2 cellular contexts compared by ENCODE assay signal in genomic region chr11:61885784-61886580, GRCh38.
A peak's percentile ranks its signal among the peaks of the same experiment; 100 is the strongest.
TF ChIP-seq lines count a peak whose summit lies in the region.

No MANE protein-coding gene starts in this region.

TF ChIP-seq in HepG2, 621 proteins besides CTCF, POLR2A, EP300 and RAD21:
- TF ChIP-seq FOSL2 (CRISPR knock-in tag; IDR thresholded peaks at IDR 0.05) (no peak), ZNF629 (CRISPR knock-in tag; conservative IDR thresholded peaks at IDR 0.05) (peak; percentile 62)

TF ChIP-seq in K562, 482 proteins besides CTCF, POLR2A, EP300 and RAD21:
- TF ChIP-seq, protein P1, sequence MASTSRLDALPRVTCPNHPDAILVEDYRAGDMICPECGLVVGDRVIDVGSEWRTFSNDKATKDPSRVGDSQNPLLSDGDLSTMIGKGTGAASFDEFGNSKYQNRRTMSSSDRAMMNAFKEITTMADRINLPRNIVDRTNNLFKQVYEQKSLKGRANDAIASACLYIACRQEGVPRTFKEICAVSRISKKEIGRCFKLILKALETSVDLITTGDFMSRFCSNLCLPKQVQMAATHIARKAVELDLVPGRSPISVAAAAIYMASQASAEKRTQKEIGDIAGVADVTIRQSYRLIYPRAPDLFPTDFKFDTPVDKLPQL (IDR thresholded peaks at IDR 0.05; ENCODE audit: extremely low read depth, insufficient read length), result no peak
- TF ChIP-seq GTF2F1 (IDR thresholded peaks at IDR 0.05; ENCODE audit: low read depth, low read length) (no peak), CC2D1A (IDR thresholded peaks at IDR 0.05) (no peak), PHB (CRISPR knock-in tag; IDR thresholded peaks at IDR 0.05) (no peak), KLF6 (CRISPR knock-in tag; IDR thresholded peaks at IDR 0.05; ENCODE audit: borderline replicate concordance) (no peak), RBM25 (IDR thresholded peaks at IDR 0.05; ENCODE audit: low read depth, low read length, severe bottlenecking) (peak; percentile 67), SRSF3 (IDR thresholded peaks at IDR 0.05; ENCODE audit: insufficient read depth, low read length) (no peak), ZBTB7A (IDR thresholded peaks at IDR 0.05; ENCODE audit: borderline replicate concordance, control insufficient read depth, low read depth, low read length) (0 out of 2 replicates have a peak, but pooled peaks have one; percentile 33), CEBPB (tag; IDR thresholded peaks at IDR 0.05) (no peak), BRF1 (IDR thresholded peaks at IDR 0.05; ENCODE audit: borderline replicate concordance, extremely low read depth, insufficient read length) (no peak), ADNP (tag; IDR thresholded peaks at IDR 0.05) (peak; percentile 59; the same call in 1 of the 2 replicates), SAFB (IDR thresholded peaks at IDR 0.05; ENCODE audit: borderline replicate concordance, low read depth, low read length) (no peak), SOX6 (IDR thresholded peaks at IDR 0.05) (no peak), ILF3 (IDR thresholded peaks at IDR 0.05; ENCODE audit: borderline replicate concordance) (no peak), ETV1 (tag; conservative IDR thresholded peaks at IDR 0.05; ENCODE audit: low read depth) (no peak), NBN (IDR thresholded peaks at IDR 0.05; ENCODE audit: low read depth) (no peak), FOXJ3 (CRISPR knock-in tag; IDR thresholded peaks at IDR 0.05) (no peak), ZFPM2 (CRISPR knock-in tag; IDR thresholded peaks at IDR 0.05) (no peak), SUPT5H (IDR thresholded peaks at IDR 0.05) (no peak), ZNF324 (CRISPR knock-in tag; IDR thresholded peaks at IDR 0.05) (no peak), SMAD1 (IDR thresholded peaks at IDR 0.05; ENCODE audit: low read depth, low read length, partially characterized antibody) (no peak), MYBL2 (IDR thresholded peaks at IDR 0.05; ENCODE audit: low read depth) (no peak), MYBL2 (CRISPR knock-in tag; IDR thresholded peaks at IDR 0.05; ENCODE audit: borderline replicate concordance) (no peak), KDM1A (IDR thresholded peaks at IDR 0.05) (peak; percentile 37 to 48; a peak in 3 of 4 replicates), ZNF197 (CRISPR knock-in tag; IDR thresholded peaks at IDR 0.05; ENCODE audit: low read depth) (no peak), JUNB (CRISPR knock-in tag; conservative IDR thresholded peaks at IDR 0.05) (no peak), EZH2 (IDR thresholded peaks at IDR 0.05; ENCODE audit: borderline replicate concordance, low read depth, low read length) (no peak), C11orf30 (IDR thresholded peaks at IDR 0.05; ENCODE audit: low read depth) (no peak), MECOM (CRISPR knock-in tag; IDR thresholded peaks at IDR 0.05) (no peak), BCOR (IDR thresholded peaks at IDR 0.05) (peak; percentile 74; the same call in 1 of the 2 replicates), CCNT2 (IDR thresholded peaks at IDR 0.05; ENCODE audit: borderline replicate concordance, extremely low read depth, insufficient read length, low read depth, low read length) (no peak)
- TF ChIP-seq, protein P2, sequence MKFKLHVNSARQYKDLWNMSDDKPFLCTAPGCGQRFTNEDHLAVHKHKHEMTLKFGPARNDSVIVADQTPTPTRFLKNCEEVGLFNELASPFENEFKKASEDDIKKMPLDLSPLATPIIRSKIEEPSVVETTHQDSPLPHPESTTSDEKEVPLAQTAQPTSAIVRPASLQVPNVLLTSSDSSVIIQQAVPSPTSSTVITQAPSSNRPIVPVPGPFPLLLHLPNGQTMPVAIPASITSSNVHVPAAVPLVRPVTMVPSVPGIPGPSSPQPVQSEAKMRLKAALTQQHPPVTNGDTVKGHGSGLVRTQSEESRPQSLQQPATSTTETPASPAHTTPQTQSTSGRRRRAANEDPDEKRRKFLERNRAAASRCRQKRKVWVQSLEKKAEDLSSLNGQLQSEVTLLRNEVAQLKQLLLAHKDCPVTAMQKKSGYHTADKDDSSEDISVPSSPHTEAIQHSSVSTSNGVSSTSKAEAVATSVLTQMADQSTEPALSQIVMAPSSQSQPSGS (CRISPR knock-in tag; IDR thresholded peaks at IDR 0.05), result no peak
- TF ChIP-seq, protein P3, sequence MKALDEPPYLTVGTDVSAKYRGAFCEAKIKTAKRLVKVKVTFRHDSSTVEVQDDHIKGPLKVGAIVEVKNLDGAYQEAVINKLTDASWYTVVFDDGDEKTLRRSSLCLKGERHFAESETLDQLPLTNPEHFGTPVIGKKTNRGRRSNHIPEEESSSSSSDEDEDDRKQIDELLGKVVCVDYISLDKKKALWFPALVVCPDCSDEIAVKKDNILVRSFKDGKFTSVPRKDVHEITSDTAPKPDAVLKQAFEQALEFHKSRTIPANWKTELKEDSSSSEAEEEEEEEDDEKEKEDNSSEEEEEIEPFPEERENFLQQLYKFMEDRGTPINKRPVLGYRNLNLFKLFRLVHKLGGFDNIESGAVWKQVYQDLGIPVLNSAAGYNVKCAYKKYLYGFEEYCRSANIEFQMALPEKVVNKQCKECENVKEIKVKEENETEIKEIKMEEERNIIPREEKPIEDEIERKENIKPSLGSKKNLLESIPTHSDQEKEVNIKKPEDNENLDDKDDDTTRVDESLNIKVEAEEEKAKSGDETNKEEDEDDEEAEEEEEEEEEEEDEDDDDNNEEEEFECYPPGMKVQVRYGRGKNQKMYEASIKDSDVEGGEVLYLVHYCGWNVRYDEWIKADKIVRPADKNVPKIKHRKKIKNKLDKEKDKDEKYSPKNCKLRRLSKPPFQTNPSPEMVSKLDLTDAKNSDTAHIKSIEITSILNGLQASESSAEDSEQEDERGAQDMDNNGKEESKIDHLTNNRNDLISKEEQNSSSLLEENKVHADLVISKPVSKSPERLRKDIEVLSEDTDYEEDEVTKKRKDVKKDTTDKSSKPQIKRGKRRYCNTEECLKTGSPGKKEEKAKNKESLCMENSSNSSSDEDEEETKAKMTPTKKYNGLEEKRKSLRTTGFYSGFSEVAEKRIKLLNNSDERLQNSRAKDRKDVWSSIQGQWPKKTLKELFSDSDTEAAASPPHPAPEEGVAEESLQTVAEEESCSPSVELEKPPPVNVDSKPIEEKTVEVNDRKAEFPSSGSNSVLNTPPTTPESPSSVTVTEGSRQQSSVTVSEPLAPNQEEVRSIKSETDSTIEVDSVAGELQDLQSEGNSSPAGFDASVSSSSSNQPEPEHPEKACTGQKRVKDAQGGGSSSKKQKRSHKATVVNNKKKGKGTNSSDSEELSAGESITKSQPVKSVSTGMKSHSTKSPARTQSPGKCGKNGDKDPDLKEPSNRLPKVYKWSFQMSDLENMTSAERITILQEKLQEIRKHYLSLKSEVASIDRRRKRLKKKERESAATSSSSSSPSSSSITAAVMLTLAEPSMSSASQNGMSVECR (CRISPR knock-in tag; IDR thresholded peaks at IDR 0.05), result no peak
- TF ChIP-seq, protein P4, sequence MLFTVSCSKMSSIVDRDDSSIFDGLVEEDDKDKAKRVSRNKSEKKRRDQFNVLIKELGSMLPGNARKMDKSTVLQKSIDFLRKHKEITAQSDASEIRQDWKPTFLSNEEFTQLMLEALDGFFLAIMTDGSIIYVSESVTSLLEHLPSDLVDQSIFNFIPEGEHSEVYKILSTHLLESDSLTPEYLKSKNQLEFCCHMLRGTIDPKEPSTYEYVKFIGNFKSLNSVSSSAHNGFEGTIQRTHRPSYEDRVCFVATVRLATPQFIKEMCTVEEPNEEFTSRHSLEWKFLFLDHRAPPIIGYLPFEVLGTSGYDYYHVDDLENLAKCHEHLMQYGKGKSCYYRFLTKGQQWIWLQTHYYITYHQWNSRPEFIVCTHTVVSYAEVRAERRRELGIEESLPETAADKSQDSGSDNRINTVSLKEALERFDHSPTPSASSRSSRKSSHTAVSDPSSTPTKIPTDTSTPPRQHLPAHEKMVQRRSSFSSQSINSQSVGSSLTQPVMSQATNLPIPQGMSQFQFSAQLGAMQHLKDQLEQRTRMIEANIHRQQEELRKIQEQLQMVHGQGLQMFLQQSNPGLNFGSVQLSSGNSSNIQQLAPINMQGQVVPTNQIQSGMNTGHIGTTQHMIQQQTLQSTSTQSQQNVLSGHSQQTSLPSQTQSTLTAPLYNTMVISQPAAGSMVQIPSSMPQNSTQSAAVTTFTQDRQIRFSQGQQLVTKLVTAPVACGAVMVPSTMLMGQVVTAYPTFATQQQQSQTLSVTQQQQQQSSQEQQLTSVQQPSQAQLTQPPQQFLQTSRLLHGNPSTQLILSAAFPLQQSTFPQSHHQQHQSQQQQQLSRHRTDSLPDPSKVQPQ (CRISPR knock-in tag; IDR thresholded peaks at IDR 0.05; ENCODE audit: borderline replicate concordance), result no peak
- TF ChIP-seq, protein P5, sequence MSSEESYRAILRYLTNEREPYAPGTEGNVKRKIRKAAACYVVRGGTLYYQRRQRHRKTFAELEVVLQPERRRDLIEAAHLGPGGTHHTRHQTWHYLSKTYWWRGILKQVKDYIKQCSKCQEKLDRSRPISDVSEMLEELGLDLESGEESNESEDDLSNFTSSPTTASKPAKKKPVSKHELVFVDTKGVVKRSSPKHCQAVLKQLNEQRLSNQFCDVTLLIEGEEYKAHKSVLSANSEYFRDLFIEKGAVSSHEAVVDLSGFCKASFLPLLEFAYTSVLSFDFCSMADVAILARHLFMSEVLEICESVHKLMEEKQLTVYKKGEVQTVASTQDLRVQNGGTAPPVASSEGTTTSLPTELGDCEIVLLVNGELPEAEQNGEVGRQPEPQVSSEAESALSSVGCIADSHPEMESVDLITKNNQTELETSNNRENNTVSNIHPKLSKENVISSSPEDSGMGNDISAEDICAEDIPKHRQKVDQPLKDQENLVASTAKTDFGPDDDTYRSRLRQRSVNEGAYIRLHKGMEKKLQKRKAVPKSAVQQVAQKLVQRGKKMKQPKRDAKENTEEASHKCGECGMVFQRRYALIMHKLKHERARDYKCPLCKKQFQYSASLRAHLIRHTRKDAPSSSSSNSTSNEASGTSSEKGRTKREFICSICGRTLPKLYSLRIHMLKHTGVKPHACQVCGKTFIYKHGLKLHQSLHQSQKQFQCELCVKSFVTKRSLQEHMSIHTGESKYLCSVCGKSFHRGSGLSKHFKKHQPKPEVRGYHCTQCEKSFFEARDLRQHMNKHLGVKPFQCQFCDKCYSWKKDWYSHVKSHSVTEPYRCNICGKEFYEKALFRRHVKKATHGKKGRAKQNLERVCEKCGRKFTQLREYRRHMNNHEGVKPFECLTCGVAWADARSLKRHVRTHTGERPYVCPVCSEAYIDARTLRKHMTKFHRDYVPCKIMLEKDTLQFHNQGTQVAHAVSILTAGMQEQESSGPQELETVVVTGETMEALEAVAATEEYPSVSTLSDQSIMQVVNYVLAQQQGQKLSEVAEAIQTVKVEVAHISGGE (CRISPR knock-in tag; IDR thresholded peaks at IDR 0.05), result no peak
- TF ChIP-seq, protein P6, sequence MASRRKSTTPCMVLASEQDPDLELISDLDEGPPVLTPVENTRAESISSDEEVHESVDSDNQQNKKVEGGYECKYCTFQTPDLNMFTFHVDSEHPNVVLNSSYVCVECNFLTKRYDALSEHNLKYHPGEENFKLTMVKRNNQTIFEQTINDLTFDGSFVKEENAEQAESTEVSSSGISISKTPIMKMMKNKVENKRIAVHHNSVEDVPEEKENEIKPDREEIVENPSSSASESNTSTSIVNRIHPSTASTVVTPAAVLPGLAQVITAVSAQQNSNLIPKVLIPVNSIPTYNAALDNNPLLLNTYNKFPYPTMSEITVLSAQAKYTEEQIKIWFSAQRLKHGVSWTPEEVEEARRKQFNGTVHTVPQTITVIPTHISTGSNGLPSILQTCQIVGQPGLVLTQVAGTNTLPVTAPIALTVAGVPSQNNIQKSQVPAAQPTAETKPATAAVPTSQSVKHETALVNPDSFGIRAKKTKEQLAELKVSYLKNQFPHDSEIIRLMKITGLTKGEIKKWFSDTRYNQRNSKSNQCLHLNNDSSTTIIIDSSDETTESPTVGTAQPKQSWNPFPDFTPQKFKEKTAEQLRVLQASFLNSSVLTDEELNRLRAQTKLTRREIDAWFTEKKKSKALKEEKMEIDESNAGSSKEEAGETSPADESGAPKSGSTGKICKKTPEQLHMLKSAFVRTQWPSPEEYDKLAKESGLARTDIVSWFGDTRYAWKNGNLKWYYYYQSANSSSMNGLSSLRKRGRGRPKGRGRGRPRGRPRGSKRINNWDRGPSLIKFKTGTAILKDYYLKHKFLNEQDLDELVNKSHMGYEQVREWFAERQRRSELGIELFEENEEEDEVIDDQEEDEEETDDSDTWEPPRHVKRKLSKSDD (conservative IDR thresholded peaks at IDR 0.05; ENCODE audit: low read length), result no peak
- TF ChIP-seq, protein P7, sequence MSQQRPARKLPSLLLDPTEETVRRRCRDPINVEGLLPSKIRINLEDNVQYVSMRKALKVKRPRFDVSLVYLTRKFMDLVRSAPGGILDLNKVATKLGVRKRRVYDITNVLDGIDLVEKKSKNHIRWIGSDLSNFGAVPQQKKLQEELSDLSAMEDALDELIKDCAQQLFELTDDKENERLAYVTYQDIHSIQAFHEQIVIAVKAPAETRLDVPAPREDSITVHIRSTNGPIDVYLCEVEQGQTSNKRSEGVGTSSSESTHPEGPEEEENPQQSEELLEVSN (IDR thresholded peaks at IDR 0.05; ENCODE audit: borderline replicate concordance in 1 of 2, extremely low read depth in 1 of 2, insufficient read depth in 1 of 2, insufficient read length in 1 of 2, low read depth in 1 of 2, low read length in 1 of 2, poor library complexity in 1 of 2, severe bottlenecking in 1 of 2), result no peak
